In genomic region chr7:47621347-47621746, GRCh38 we compare ENCODE assay signal across 2 cellular contexts.
TF ChIP-seq lines count a peak whose summit lies in the region.

No MANE protein-coding gene starts in this region.

TF ChIP-seq in SK-N-SH, 30 proteins besides CTCF, POLR2A, EP300 and RAD21:
- TF ChIP-seq TEAD4 (IDR thresholded peaks at IDR 0.05; ENCODE audit: borderline replicate concordance, insufficient read depth) (no peak), TCF12 (IDR thresholded peaks at IDR 0.05) (no peak), MXI1 (IDR thresholded peaks at IDR 0.05; ENCODE audit: low read depth, low read length) (no peak), FOSL2 (IDR thresholded peaks at IDR 0.05; ENCODE audit: borderline replicate concordance, low read depth) (no peak), SMC3 (IDR thresholded peaks at IDR 0.05; ENCODE audit: low read depth, low read length) (no peak), GATA2 (CRISPR knock-in tag; IDR thresholded peaks at IDR 0.05) (no peak), NRF1 (IDR thresholded peaks at IDR 0.05; ENCODE audit: low read depth, low read length) (no peak), MEF2A (IDR thresholded peaks at IDR 0.05; ENCODE audit: borderline replicate concordance, low read depth) (no peak), YY1 (IDR thresholded peaks at IDR 0.05; ENCODE audit: low read depth) (no peak), FOXM1 (IDR thresholded peaks at IDR 0.05; ENCODE audit: low read depth) (no peak), SIN3A (IDR thresholded peaks at IDR 0.05; ENCODE audit: borderline replicate concordance, low read depth, low read length) (no peak), ZBTB33 (IDR thresholded peaks at IDR 0.05; ENCODE audit: borderline replicate concordance, low read depth) (no peak)
- TF ChIP-seq, protein P1, sequence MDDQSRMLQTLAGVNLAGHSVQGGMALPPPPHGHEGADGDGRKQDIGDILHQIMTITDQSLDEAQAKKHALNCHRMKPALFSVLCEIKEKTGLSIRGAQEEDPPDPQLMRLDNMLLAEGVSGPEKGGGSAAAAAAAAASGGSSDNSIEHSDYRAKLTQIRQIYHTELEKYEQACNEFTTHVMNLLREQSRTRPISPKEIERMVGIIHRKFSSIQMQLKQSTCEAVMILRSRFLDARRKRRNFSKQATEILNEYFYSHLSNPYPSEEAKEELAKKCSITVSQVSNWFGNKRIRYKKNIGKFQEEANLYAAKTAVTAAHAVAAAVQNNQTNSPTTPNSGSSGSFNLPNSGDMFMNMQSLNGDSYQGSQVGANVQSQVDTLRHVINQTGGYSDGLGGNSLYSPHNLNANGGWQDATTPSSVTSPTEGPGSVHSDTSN (IDR thresholded peaks at IDR 0.05), result no peak
- TF ChIP-seq, protein P2, sequence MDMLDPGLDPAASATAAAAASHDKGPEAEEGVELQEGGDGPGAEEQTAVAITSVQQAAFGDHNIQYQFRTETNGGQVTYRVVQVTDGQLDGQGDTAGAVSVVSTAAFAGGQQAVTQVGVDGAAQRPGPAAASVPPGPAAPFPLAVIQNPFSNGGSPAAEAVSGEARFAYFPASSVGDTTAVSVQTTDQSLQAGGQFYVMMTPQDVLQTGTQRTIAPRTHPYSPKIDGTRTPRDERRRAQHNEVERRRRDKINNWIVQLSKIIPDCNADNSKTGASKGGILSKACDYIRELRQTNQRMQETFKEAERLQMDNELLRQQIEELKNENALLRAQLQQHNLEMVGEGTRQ (IDR thresholded peaks at IDR 0.05; ENCODE audit: borderline replicate concordance, low read depth, low read length), result no peak
- TF ChIP-seq, protein P3, sequence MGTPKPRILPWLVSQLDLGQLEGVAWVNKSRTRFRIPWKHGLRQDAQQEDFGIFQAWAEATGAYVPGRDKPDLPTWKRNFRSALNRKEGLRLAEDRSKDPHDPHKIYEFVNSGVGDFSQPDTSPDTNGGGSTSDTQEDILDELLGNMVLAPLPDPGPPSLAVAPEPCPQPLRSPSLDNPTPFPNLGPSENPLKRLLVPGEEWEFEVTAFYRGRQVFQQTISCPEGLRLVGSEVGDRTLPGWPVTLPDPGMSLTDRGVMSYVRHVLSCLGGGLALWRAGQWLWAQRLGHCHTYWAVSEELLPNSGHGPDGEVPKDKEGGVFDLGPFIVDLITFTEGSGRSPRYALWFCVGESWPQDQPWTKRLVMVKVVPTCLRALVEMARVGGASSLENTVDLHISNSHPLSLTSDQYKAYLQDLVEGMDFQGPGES (IDR thresholded peaks at IDR 0.05; ENCODE audit: low read depth, low read length), result no peak
- TF ChIP-seq, protein P4, sequence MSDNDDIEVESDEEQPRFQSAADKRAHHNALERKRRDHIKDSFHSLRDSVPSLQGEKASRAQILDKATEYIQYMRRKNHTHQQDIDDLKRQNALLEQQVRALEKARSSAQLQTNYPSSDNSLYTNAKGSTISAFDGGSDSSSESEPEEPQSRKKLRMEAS (IDR thresholded peaks at IDR 0.05; ENCODE audit: low read depth), result no peak

TF ChIP-seq in SK-N-SH treated with all-trans-retinoic acid at 6 μM for 48 hours, 23 proteins besides CTCF, POLR2A, EP300 and RAD21:
- no peak for TF ChIP-seq CSDC2 (CRISPR knock-in tag; IDR thresholded peaks at IDR 0.05)
- no peak for TF ChIP-seq ZNF8 (CRISPR knock-in tag; IDR thresholded peaks at IDR 0.05)
- no peak for TF ChIP-seq SNAI2 (CRISPR knock-in tag; IDR thresholded peaks at IDR 0.05)
- no peak for TF ChIP-seq ESRRG (CRISPR knock-in tag; IDR thresholded peaks at IDR 0.05)
- no peak for TF ChIP-seq CREB5 (CRISPR knock-in tag; IDR thresholded peaks at IDR 0.05; ENCODE audit: low read depth)
- no peak for TF ChIP-seq RARB (CRISPR knock-in tag; IDR thresholded peaks at IDR 0.05)
- TF ChIP-seq ARNTL (CRISPR knock-in tag; IDR thresholded peaks at IDR 0.05; ENCODE audit: borderline replicate concordance, low read depth), result no peak
- TF ChIP-seq, protein P5, sequence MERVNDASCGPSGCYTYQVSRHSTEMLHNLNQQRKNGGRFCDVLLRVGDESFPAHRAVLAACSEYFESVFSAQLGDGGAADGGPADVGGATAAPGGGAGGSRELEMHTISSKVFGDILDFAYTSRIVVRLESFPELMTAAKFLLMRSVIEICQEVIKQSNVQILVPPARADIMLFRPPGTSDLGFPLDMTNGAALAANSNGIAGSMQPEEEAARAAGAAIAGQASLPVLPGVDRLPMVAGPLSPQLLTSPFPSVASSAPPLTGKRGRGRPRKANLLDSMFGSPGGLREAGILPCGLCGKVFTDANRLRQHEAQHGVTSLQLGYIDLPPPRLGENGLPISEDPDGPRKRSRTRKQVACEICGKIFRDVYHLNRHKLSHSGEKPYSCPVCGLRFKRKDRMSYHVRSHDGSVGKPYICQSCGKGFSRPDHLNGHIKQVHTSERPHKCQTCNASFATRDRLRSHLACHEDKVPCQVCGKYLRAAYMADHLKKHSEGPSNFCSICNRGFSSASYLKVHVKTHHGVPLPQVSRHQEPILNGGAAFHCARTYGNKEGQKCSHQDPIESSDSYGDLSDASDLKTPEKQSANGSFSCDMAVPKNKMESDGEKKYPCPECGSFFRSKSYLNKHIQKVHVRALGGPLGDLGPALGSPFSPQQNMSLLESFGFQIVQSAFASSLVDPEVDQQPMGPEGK (CRISPR knock-in tag; IDR thresholded peaks at IDR 0.05; ENCODE audit: borderline replicate concordance), result no peak
- TF ChIP-seq, protein P6, sequence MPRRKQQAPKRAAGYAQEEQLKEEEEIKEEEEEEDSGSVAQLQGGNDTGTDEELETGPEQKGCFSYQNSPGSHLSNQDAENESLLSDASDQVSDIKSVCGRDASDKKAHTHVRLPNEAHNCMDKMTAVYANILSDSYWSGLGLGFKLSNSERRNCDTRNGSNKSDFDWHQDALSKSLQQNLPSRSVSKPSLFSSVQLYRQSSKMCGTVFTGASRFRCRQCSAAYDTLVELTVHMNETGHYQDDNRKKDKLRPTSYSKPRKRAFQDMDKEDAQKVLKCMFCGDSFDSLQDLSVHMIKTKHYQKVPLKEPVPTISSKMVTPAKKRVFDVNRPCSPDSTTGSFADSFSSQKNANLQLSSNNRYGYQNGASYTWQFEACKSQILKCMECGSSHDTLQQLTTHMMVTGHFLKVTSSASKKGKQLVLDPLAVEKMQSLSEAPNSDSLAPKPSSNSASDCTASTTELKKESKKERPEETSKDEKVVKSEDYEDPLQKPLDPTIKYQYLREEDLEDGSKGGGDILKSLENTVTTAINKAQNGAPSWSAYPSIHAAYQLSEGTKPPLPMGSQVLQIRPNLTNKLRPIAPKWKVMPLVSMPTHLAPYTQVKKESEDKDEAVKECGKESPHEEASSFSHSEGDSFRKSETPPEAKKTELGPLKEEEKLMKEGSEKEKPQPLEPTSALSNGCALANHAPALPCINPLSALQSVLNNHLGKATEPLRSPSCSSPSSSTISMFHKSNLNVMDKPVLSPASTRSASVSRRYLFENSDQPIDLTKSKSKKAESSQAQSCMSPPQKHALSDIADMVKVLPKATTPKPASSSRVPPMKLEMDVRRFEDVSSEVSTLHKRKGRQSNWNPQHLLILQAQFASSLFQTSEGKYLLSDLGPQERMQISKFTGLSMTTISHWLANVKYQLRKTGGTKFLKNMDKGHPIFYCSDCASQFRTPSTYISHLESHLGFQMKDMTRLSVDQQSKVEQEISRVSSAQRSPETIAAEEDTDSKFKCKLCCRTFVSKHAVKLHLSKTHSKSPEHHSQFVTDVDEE (CRISPR knock-in tag; IDR thresholded peaks at IDR 0.05), result no peak
- TF ChIP-seq ZNF70 (CRISPR knock-in tag; IDR thresholded peaks at IDR 0.05), result no peak
- no peak for TF ChIP-seq ZNF565 (CRISPR knock-in tag; conservative IDR thresholded peaks at IDR 0.05; ENCODE audit: low read depth)
- TF ChIP-seq TCF4 (CRISPR knock-in tag; IDR thresholded peaks at IDR 0.05; ENCODE audit: borderline replicate concordance), result no peak
- TF ChIP-seq BACH2 (CRISPR knock-in tag; IDR thresholded peaks at IDR 0.05; ENCODE audit: borderline replicate concordance), result no peak
- TF ChIP-seq ZFP30 (CRISPR knock-in tag; IDR thresholded peaks at IDR 0.05), result no peak
- TF ChIP-seq ISL1 (CRISPR knock-in tag; IDR thresholded peaks at IDR 0.05), result no peak
- no peak for TF ChIP-seq POU6F1 (CRISPR knock-in tag; IDR thresholded peaks at IDR 0.05; ENCODE audit: borderline replicate concordance, low read depth)
- TF ChIP-seq TOX (CRISPR knock-in tag; IDR thresholded peaks at IDR 0.05; ENCODE audit: borderline replicate concordance), result no peak
